ENCODE assay signal across 34 cellular contexts in the genomic region with DNA sequence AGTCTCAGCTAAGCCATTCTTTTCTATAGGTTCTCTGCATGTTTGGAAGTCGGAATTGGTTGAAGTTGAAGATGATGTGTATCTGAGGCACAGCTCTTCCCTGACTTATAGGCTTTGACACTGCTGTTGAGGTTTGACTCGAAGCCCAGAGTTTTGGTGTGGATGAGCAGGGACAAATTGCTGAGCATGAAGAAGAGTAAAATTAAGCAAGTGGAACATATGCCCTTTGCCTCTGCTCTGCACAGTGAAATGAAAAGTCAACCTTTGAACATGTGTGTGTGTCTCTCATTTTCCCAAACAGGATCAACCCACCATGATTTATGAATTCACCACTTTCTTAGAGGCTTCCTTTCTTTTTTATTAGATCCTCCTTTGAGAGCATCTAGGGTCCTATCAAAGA. TPM values are rescaled to one million over a fixed set of nuclear protein-coding genes. Genes with fewer than 3 reads are reported as not detected.
"Had no signal": no experiment of that assay in that cellular context is flagged by ENCODE, and none has a peak within 500 bp of the region (broad histone marks: within the 10 kb centered on the region; RNA-seq: fewer than 3 reads in every experiment).

No MANE protein-coding gene starts in this region.

- H3K36me3 ChIP-seq: cardiac muscle cell, left ventricle myocardium inferior, neutrophil, ovary, stomach, suprapubic skin, tibial nerve had no signal

- H3K4me3 Mint-ChIP-seq: activated CD8-positive, alpha-beta T cell treated with anti-CD3 and anti-CD28 coated beads, Interleukin-2, amount 10 ng/mL, durations not matched to agents 7 days and 5 days; activated naive CD8-positive, alpha-beta T cell treated with anti-CD3 and anti-CD28 coated beads, Interleukin-2, amount 50 U/mL, for 24 hours; activated T-helper 1 cell treated with anti-CD3 and anti-CD28 coated beads, Interleukin-12 subunit alpha, Interleukin-12 subunit beta, Interleukin-2, Interleukin-4 antibody, amounts not matched to agents 30 ng/mL and 10 ng/mL and 1 ng/mL, durations not matched to agents 14 hours and 24 hours and 36 hours; immature natural killer cell; natural killer cell treated with Interleukin-12 subunit alpha and Interleukin-12 subunit beta and Interleukin-15 and Interleukin-18, amount 100 ng/mL, for 72 hours; stimulated activated memory B cell treated with anti-CD40 and anti-IgM and Interleukin-4, amounts not matched to agents 10 μg/mL and 1 μg/mL and 100 μg/mL, for 72 hours had no signal

- H3K27me3 ChIP-seq: body of pancreas, cardiac muscle cell, hepatocyte, neutrophil, ovary, stomach, suprapubic skin, tibial nerve had no signal

- H3K4me1 ChIP-seq: body of pancreas had no signal

- DNase-seq: activated CD4-positive, alpha-beta T cell treated with anti-CD3 and anti-CD28 coated beads for 1 hour; activated CD4-positive, alpha-beta T cell treated with anti-CD3 and anti-CD28 coated beads, Interleukin-2, amount 50 U/mL, for 1 hour; activated CD8-positive, alpha-beta T cell treated with anti-CD3 and anti-CD28 coated beads, Interleukin-2, amount 10 ng/mL, durations not matched to agents 7 days and 5 days; activated gamma-delta T cell; activated naive CD4-positive, alpha-beta T cell treated with anti-CD3 and anti-CD28 coated beads, Interleukin-2, amount 50 U/mL, for 16 hours; activated naive CD8-positive, alpha-beta T cell treated with anti-CD3 and anti-CD28 coated beads, Interleukin-2, amount 50 U/mL, for 24 hours; anterior cingulate cortex; body of pancreas; cortex of kidney; foreskin melanocyte; glutamatergic neuron; immature natural killer cell; kidney glomerular epithelial cell; left ventricle myocardium inferior; mammary epithelial cell; midbrain; ovary; right cardiac atrium; stimulated activated CD4-positive, alpha-beta T cell treated with anti-CD3 and anti-CD28 coated beads, Interleukin-2, amount 100 ng/mL, for 24 hours; stomach; T-helper 9 cell had no signal

- ATAC-seq: activated CD8-positive, alpha-beta T cell treated with anti-CD3 and anti-CD28 coated beads, Interleukin-2, amount 10 ng/mL, durations not matched to agents 7 days and 5 days; activated naive CD8-positive, alpha-beta T cell treated with anti-CD3 and anti-CD28 coated beads, Interleukin-2, amount 50 U/mL, for 24 hours; body of pancreas; natural killer cell treated with Interleukin-12 subunit alpha and Interleukin-12 subunit beta and Interleukin-15 and Interleukin-18, amount 100 ng/mL, for 72 hours; right cardiac atrium; stimulated activated memory B cell treated with anti-CD40 and anti-IgM and Interleukin-4, amounts not matched to agents 10 μg/mL and 1 μg/mL and 100 μg/mL, for 72 hours had no signal

- H3K4me2 ChIP-seq: hepatocyte had no signal

- H3K27ac Mint-ChIP-seq: activated CD8-positive, alpha-beta T cell treated with anti-CD3 and anti-CD28 coated beads, Interleukin-2, amount 10 ng/mL, durations not matched to agents 7 days and 5 days; activated naive CD8-positive, alpha-beta T cell treated with anti-CD3 and anti-CD28 coated beads, Interleukin-2, amount 50 U/mL, for 24 hours; activated T-helper 1 cell treated with anti-CD3 and anti-CD28 coated beads, Interleukin-12 subunit alpha, Interleukin-12 subunit beta, Interleukin-2, Interleukin-4 antibody, amounts not matched to agents 30 ng/mL and 10 ng/mL and 1 ng/mL, durations not matched to agents 14 hours and 24 hours and 36 hours; immature natural killer cell; natural killer cell treated with Interleukin-12 subunit alpha and Interleukin-12 subunit beta and Interleukin-15 and Interleukin-18, amount 100 ng/mL, for 72 hours; stimulated activated memory B cell treated with anti-CD40 and anti-IgM and Interleukin-4, amounts not matched to agents 10 μg/mL and 1 μg/mL and 100 μg/mL, for 72 hours had no signal

- H2AFZ ChIP-seq: hepatocyte had no signal

- H3K79me2 ChIP-seq: hepatocyte had no signal

- H3K27me3 Mint-ChIP-seq: activated naive CD8-positive, alpha-beta T cell treated with anti-CD3 and anti-CD28 coated beads, Interleukin-2, amount 50 U/mL, for 24 hours; natural killer cell treated with Interleukin-12 subunit alpha and Interleukin-12 subunit beta and Interleukin-15 and Interleukin-18, amount 100 ng/mL, for 72 hours; stimulated activated memory B cell treated with anti-CD40 and anti-IgM and Interleukin-4, amounts not matched to agents 10 μg/mL and 1 μg/mL and 100 μg/mL, for 72 hours had no signal

- H3K9me3 ChIP-seq: body of pancreas, left ventricle myocardium inferior, neutrophil, ovary, stomach, suprapubic skin, tibial nerve had no signal

- H3K36me3 Mint-ChIP-seq: stimulated activated memory B cell treated with anti-CD40 and anti-IgM and Interleukin-4, amounts not matched to agents 10 μg/mL and 1 μg/mL and 100 μg/mL, for 72 hours had no signal

- H3K4me1 Mint-ChIP-seq: activated naive CD8-positive, alpha-beta T cell treated with anti-CD3 and anti-CD28 coated beads, Interleukin-2, amount 50 U/mL, for 24 hours; immature natural killer cell had no signal

- H3K27ac ChIP-seq: body of pancreas, cardiac muscle cell, epithelial cell of prostate, hepatocyte, left ventricle myocardium inferior, neutrophil, ovary, stomach, suprapubic skin, tibial nerve had no signal

- H3K4me3 ChIP-seq: body of pancreas, cardiac muscle cell, hepatocyte, left ventricle myocardium inferior, ovary, stomach, suprapubic skin, tibial nerve had no signal

- H3K9me3 Mint-ChIP-seq: activated T-helper 1 cell treated with anti-CD3 and anti-CD28 coated beads, Interleukin-12 subunit alpha, Interleukin-12 subunit beta, Interleukin-2, Interleukin-4 antibody, amounts not matched to agents 30 ng/mL and 10 ng/mL and 1 ng/mL, durations not matched to agents 14 hours and 24 hours and 36 hours; natural killer cell treated with Interleukin-12 subunit alpha and Interleukin-12 subunit beta and Interleukin-15 and Interleukin-18, amount 100 ng/mL, for 72 hours; stimulated activated memory B cell treated with anti-CD40 and anti-IgM and Interleukin-4, amounts not matched to agents 10 μg/mL and 1 μg/mL and 100 μg/mL, for 72 hours had no signal

RNA-seq across cellular contexts. Expression of gene HMHB1, which starts 8.5 kb away (rescaled TPM):
- total RNA-seq: activated CD8-positive, alpha-beta T cell treated with anti-CD3 and anti-CD28 coated beads, Interleukin-2, amount 10 ng/mL, durations not matched to agents 7 days and 5 days; body of pancreas; cardiac muscle cell; cerebellum; hepatocyte; left ventricle myocardium inferior; mammary epithelial cell; ovary; pulmonary artery endothelial cell; right cardiac atrium; skeletal muscle tissue; stomach; suprapubic skin; tibial nerve; urinary bladder had no signal
- polyA plus RNA-seq: cardiac muscle cell, hepatocyte, immature natural killer cell, mammary epithelial cell, ovary, right cardiac atrium, stomach, urinary bladder had no signal
